In the genomic region with DNA sequence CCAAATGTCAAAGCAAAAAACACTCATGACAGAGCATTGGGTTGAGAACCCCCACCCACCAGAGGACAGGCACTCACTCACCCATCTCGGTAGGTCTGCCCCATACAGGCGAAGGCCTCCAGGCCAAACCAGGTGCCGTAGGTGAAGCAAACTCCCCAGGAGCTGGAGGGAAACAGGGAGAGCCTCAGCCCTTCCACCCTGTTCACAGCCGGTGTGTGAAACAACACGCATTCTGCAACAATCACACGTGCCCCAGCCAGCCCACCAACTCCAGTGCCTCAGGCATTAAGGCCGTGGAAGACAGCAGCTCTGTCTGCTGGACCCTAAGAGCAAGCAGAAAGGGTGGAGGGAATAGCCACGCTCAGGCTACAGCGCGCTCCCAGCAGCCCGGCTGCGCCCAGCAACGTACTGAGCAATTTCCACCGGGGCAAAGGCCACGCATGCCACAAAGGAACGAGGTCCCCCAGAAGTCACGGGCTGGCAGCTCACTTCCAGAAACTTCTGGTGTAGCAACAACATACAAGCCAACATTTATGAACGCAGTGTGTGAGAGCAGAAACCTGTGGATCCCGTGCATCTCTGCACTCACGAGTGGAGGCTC, we compare ENCODE assay signal across 1 cellular context.
TF ChIP-seq lines count a peak whose summit lies in the region.

No MANE protein-coding gene starts in this region.

TF ChIP-seq in WTC11, 78 proteins besides CTCF, POLR2A, EP300 and RAD21:
- TF ChIP-seq, protein P1, sequence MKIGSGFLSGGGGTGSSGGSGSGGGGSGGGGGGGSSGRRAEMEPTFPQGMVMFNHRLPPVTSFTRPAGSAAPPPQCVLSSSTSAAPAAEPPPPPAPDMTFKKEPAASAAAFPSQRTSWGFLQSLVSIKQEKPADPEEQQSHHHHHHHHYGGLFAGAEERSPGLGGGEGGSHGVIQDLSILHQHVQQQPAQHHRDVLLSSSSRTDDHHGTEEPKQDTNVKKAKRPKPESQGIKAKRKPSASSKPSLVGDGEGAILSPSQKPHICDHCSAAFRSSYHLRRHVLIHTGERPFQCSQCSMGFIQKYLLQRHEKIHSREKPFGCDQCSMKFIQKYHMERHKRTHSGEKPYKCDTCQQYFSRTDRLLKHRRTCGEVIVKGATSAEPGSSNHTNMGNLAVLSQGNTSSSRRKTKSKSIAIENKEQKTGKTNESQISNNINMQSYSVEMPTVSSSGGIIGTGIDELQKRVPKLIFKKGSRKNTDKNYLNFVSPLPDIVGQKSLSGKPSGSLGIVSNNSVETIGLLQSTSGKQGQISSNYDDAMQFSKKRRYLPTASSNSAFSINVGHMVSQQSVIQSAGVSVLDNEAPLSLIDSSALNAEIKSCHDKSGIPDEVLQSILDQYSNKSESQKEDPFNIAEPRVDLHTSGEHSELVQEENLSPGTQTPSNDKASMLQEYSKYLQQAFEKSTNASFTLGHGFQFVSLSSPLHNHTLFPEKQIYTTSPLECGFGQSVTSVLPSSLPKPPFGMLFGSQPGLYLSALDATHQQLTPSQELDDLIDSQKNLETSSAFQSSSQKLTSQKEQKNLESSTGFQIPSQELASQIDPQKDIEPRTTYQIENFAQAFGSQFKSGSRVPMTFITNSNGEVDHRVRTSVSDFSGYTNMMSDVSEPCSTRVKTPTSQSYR (CRISPR knock-in tag; IDR thresholded peaks at IDR 0.05), result no peak
- no peak for TF ChIP-seq OVOL2 (CRISPR knock-in tag; IDR thresholded peaks at IDR 0.05; ENCODE audit: borderline replicate concordance)
- TF ChIP-seq GTF2I (CRISPR knock-in tag; conservative IDR thresholded peaks at IDR 0.05), result no peak
- no peak for TF ChIP-seq GABPB1 (CRISPR knock-in tag; IDR thresholded peaks at IDR 0.05)
